ENCODE assay signal across 9 cellular contexts in genomic region chr12:96238336-96239031, GRCh38. TPM values are rescaled to one million over a fixed set of nuclear protein-coding genes. Genes with fewer than 3 reads are reported as not detected.
DNase-seq lines count a peak whose midpoint lies in the region; ATAC-seq and TF ChIP-seq lines count a peak whose summit lies in the region.
"Had no signal": no experiment of that assay in that cellular context is flagged by ENCODE, and none has a peak within 500 bp of the region (broad histone marks: within the 10 kb centered on the region; RNA-seq: fewer than 3 reads in every experiment).

No MANE protein-coding gene starts in this region.

- H3K9me3 Mint-ChIP-seq in activated naive CD8-positive, alpha-beta T cell treated with anti-CD3 and anti-CD28 coated beads, Interleukin-2, amount 10 ng/mL, durations not matched to agents 7 days and 5 days: no peaks in the 10 kb centered on the region
- no peaks in the 10 kb centered on the region for H3K9me3 Mint-ChIP-seq in activated naive CD8-positive, alpha-beta T cell treated with anti-CD3 and anti-CD28 coated beads for 36 hours
- H3K9me3 Mint-ChIP-seq in central memory CD8-positive, alpha-beta T cell: no peaks in the 10 kb centered on the region
- no peaks in the 10 kb centered on the region for H3K9me3 Mint-ChIP-seq in activated CD8-positive, alpha-beta T cell treated with anti-CD3 and anti-CD28 coated beads for 36 hours

- H3K27me3 ChIP-seq in mucosa of rectum (ENCODE audit: control insufficient read depth in 2 of 2, insufficient read depth in 2 of 2, low read length in 2 of 2): no peaks in the 10 kb centered on the region
- peaks cover 0 to 10% of the 10 kb centered on the region in 2 donors for H3K27me3 ChIP-seq in tibial artery

- H3K4me3 ChIP-seq in mucosa of rectum (ENCODE audit: low read length in 2 of 2): no peak overlapping the region
- H3K4me3 ChIP-seq in tibial artery: no peak overlapping the region

- peak overlapping the region; percentile 67 for H3K4me3 Mint-ChIP-seq in activated naive CD8-positive, alpha-beta T cell treated with anti-CD3 and anti-CD28 coated beads, Interleukin-2, amount 10 ng/mL, durations not matched to agents 7 days and 5 days
- no peak overlapping the region for H3K4me3 Mint-ChIP-seq in activated naive CD8-positive, alpha-beta T cell treated with anti-CD3 and anti-CD28 coated beads for 36 hours
- peak overlapping the region; percentile 57 for H3K4me3 Mint-ChIP-seq in central memory CD8-positive, alpha-beta T cell
- H3K4me3 Mint-ChIP-seq in activated CD8-positive, alpha-beta T cell treated with anti-CD3 and anti-CD28 coated beads for 36 hours: no peak overlapping the region

- H3K4me1 ChIP-seq in mucosa of rectum (ENCODE audit: control insufficient read depth in 2 of 2, insufficient read depth in 2 of 2, low read length in 2 of 2): peaks cover 26 to 33% of the 10 kb centered on the region in 2 donors
- H3K4me1 ChIP-seq in tibial artery: peaks cover 0 to 60% (median 45%) of the 10 kb centered on the region in 4 donors

- TF ChIP-seq CTCF in tibial artery (IDR thresholded peaks at IDR 0.05): no peak
- TF ChIP-seq CTCF in activated CD8-positive, alpha-beta T cell treated with anti-CD3 and anti-CD28 coated beads for 36 hours (IDR thresholded peaks at IDR 0.05): no peak

- CTCF ChIA-PET in activated CD8-positive, alpha-beta T cell treated with anti-CD3 and anti-CD28 coated beads for 36 hours (lab: Charles Lee): interaction anchor here (0.8 to 1.4 kb wide), 4 partner anchors 23 to 162 kb away, joined by 3 to 4 read pairs (median 4); partner anchors contain the start of gene CDK17

- POLR2A ChIA-PET in activated naive CD8-positive, alpha-beta T cell treated with anti-CD3 and anti-CD28 coated beads, Interleukin-2, amount 10 ng/mL, durations not matched to agents 7 days and 5 days (lab: Charles Lee): interaction anchor here (0.9 kb wide), 1 partner anchor 278 kb away, joined by 3 read pairs; no protein-coding TSS in a partner anchor
- POLR2A ChIA-PET in activated CD8-positive, alpha-beta T cell treated with anti-CD3 and anti-CD28 coated beads for 36 hours (lab: Charles Lee): interaction anchor here (1.1 kb wide), 1 partner anchor 89 kb away, joined by 3 read pairs; no protein-coding TSS in a partner anchor

- H3K36me3 ChIP-seq in mucosa of rectum (ENCODE audit: control insufficient read depth in 2 of 2, insufficient read depth in 2 of 2, low read length in 2 of 2) (no peaks in the 10 kb centered on the region), tibial artery (no peaks in the 10 kb centered on the region)

- intact Hi-C loops in tibial artery (cut with DNase I; ENCODE audit: low total_unique reads): loop anchor here (10.0 kb wide), 1 partner anchor 156 kb away; no protein-coding TSS in a partner anchor
- intact Hi-C loops in activated CD8-positive, alpha-beta T cell treated with anti-CD3 and anti-CD28 coated beads for 36 hours (cut with micrococcal nuclease): no loop called here

- H3K9me3 ChIP-seq in mucosa of rectum (ENCODE audit: control insufficient read depth in 2 of 2, low read length in 2 of 2) (no peaks in the 10 kb centered on the region), tibial artery (no peaks in the 10 kb centered on the region)

- H3K27me3 Mint-ChIP-seq in activated naive CD8-positive, alpha-beta T cell treated with anti-CD3 and anti-CD28 coated beads, Interleukin-2, amount 10 ng/mL, durations not matched to agents 7 days and 5 days: no peaks in the 10 kb centered on the region
- H3K27me3 Mint-ChIP-seq in activated naive CD8-positive, alpha-beta T cell treated with anti-CD3 and anti-CD28 coated beads for 36 hours: no peaks in the 10 kb centered on the region
- no peaks in the 10 kb centered on the region for H3K27me3 Mint-ChIP-seq in central memory CD8-positive, alpha-beta T cell
- H3K27me3 Mint-ChIP-seq in activated CD8-positive, alpha-beta T cell treated with anti-CD3 and anti-CD28 coated beads for 36 hours: no peaks in the 10 kb centered on the region

- H3K36me3 Mint-ChIP-seq in activated naive CD8-positive, alpha-beta T cell treated with anti-CD3 and anti-CD28 coated beads, Interleukin-2, amount 10 ng/mL, durations not matched to agents 7 days and 5 days: peaks cover 26% of the 10 kb centered on the region
- H3K36me3 Mint-ChIP-seq in activated naive CD8-positive, alpha-beta T cell treated with anti-CD3 and anti-CD28 coated beads for 36 hours: peaks cover 28% of the 10 kb centered on the region
- H3K36me3 Mint-ChIP-seq in central memory CD8-positive, alpha-beta T cell (ENCODE audit: insufficient read depth): peaks cover 32% of the 10 kb centered on the region
- peaks cover 26% of the 10 kb centered on the region for H3K36me3 Mint-ChIP-seq in activated CD8-positive, alpha-beta T cell treated with anti-CD3 and anti-CD28 coated beads for 36 hours (ENCODE audit: low read depth)

- peak overlapping the region in 1 of 2 donors; percentile 14 for H3K9ac ChIP-seq in mucosa of rectum (ENCODE audit: low read depth in 1 of 2, low read length in 2 of 2)

- no peak overlapping the region for H3K27ac Mint-ChIP-seq in activated naive CD8-positive, alpha-beta T cell treated with anti-CD3 and anti-CD28 coated beads, Interleukin-2, amount 10 ng/mL, durations not matched to agents 7 days and 5 days
- no peak overlapping the region for H3K27ac Mint-ChIP-seq in activated naive CD8-positive, alpha-beta T cell treated with anti-CD3 and anti-CD28 coated beads for 36 hours
- H3K27ac Mint-ChIP-seq in central memory CD8-positive, alpha-beta T cell (ENCODE audit: low read depth): peak overlapping the region; percentile 98
- H3K27ac Mint-ChIP-seq in activated CD8-positive, alpha-beta T cell treated with anti-CD3 and anti-CD28 coated beads for 36 hours: no peak overlapping the region

- no peak for ATAC-seq in activated naive CD8-positive, alpha-beta T cell treated with anti-CD3 and anti-CD28 coated beads, Interleukin-2, amount 10 ng/mL, durations not matched to agents 7 days and 5 days (ENCODE audit: low read depth)
- no peak for ATAC-seq in central memory CD8-positive, alpha-beta T cell (replicated peaks; ENCODE audit: extremely low read depth, poor library complexity, severe bottlenecking)
- ATAC-seq in activated CD8-positive, alpha-beta T cell treated with anti-CD3 and anti-CD28 coated beads for 36 hours: no peak
- no peak for ATAC-seq in GM21737 (IDR thresholded peaks at IDR 0.05; ENCODE audit: unreplicated experiment)

- no peak for DNase-seq in activated naive CD8-positive, alpha-beta T cell treated with anti-CD3 and anti-CD28 coated beads, Interleukin-2, amount 10 ng/mL, durations not matched to agents 7 days and 5 days
- no peak for DNase-seq in activated naive CD8-positive, alpha-beta T cell treated with anti-CD3 and anti-CD28 coated beads for 36 hours
- no peak for DNase-seq in central memory CD8-positive, alpha-beta T cell (ENCODE audit: low spot score in 2 of 2)
- DNase-seq in tibial artery (no peak), SIG-M5 treated with dmso at 0.1 percent for 504 hours (lab: John Stamatoyannopoulos, UW; ENCODE audit: unreplicated experiment) (no peak)
- DNase-seq in activated CD8-positive, alpha-beta T cell treated with anti-CD3 and anti-CD28 coated beads for 36 hours: no peak
- DNase-seq: NCI-H524 had no signal

- H3K27ac ChIP-seq in mucosa of rectum (ENCODE audit: low read depth in 2 of 2, low read length in 2 of 2) (peak overlapping the region; percentile 46 to 80), tibial artery (peak overlapping the region; percentile 52 to 65)

- peaks cover 51% of the 10 kb centered on the region for H3K4me1 Mint-ChIP-seq in activated naive CD8-positive, alpha-beta T cell treated with anti-CD3 and anti-CD28 coated beads, Interleukin-2, amount 10 ng/mL, durations not matched to agents 7 days and 5 days
- peaks cover 50% of the 10 kb centered on the region for H3K4me1 Mint-ChIP-seq in activated naive CD8-positive, alpha-beta T cell treated with anti-CD3 and anti-CD28 coated beads for 36 hours
- peaks cover 86% of the 10 kb centered on the region for H3K4me1 Mint-ChIP-seq in central memory CD8-positive, alpha-beta T cell
- peaks cover 61% of the 10 kb centered on the region for H3K4me1 Mint-ChIP-seq in activated CD8-positive, alpha-beta T cell treated with anti-CD3 and anti-CD28 coated beads for 36 hours (ENCODE audit: low read depth)

RNA-seq across cellular contexts. Expression of gene ELK3, which starts 44.3 kb away (rescaled TPM):
- 10 to 100 TPM; 19.1 to 19.4 TPM for total RNA-seq in activated naive CD8-positive, alpha-beta T cell treated with anti-CD3 and anti-CD28 coated beads, Interleukin-2, amount 10 ng/mL, durations not matched to agents 7 days and 5 days
- total RNA-seq in activated naive CD8-positive, alpha-beta T cell treated with anti-CD3 and anti-CD28 coated beads for 36 hours: 10 to 100 TPM; 10.9 to 12.6 TPM
- total RNA-seq in activated CD8-positive, alpha-beta T cell treated with anti-CD3 and anti-CD28 coated beads for 36 hours: 1 to 10 TPM; 7.7 TPM

Comparison
In these comparisons a context has a peak if more than half of its experiments do, and no peak if none do; other contexts are left out.
1. H3K4me3 Mint-ChIP-seq: peak in activated naive CD8-positive, alpha-beta T cell treated with anti-CD3 and anti-CD28 coated beads, Interleukin-2, amount 10 ng/mL, durations not matched to agents 7 days and 5 days (single experiment) and central memory CD8-positive, alpha-beta T cell (single experiment); none in activated naive CD8-positive, alpha-beta T cell treated with anti-CD3 and anti-CD28 coated beads for 36 hours (single experiment) and activated CD8-positive, alpha-beta T cell treated with anti-CD3 and anti-CD28 coated beads for 36 hours (single experiment).